Comparison of ENCODE assay signal across 9 cellular contexts in the genomic region with DNA sequence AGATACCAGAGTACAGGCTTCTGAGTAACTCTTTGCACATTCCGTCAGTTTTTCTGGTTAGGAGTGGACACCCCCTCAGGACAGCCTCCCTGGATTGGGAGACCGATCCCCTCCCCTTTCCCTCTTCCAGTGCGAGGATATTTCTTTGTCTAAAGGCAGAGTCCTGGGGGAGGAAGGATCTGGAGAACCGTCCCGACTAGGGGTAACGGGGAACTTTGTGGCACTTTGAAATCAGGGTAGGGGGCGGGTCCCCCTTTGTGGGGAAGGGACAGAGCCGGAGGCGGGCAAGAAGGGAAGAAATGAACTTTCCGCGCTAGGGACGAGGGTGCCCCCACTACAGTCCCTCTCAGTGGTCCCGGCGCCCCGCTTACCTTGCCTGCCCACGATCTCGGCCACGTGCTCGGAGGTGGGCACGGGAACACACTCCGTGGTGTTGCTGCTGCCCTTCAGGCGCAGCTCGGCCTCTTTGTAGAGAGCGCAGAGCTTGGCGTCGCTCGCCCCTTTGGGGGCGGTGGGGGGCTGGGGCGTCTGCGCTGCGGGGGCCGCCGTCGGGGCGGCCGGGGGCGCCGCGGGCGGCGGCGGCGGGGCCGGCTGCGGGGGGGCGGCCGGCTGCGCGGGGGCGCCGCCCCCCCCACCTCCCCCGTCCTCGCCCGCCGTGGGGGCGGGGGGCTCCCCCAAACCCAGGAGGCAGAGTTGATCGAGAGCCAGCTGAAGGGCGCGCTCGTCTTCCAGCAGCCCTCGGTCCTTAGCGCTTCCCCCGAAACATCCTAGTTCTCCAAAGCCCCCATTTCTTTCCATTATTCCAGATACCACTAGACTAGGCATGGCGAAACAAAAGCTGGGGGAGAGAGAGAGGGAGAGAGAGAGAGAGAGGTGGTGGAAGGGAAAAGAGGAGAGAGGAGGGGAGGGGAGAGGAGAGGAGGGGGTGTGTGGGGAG. TPM values are rescaled to one million over a fixed set of nuclear protein-coding genes. Genes with fewer than 3 reads are reported as not detected.
DNase-seq lines count a peak whose midpoint lies in the region; ATAC-seq, FAIRE-seq and TF ChIP-seq lines count a peak whose summit lies in the region.
"Had no signal": no experiment of that assay in that cellular context is flagged by ENCODE, and none has a peak within 500 bp of the region (broad histone marks: within the 10 kb centered on the region; RNA-seq: fewer than 3 reads in every experiment).

No MANE protein-coding gene starts in this region.

- no peak for TF ChIP-seq RAD21 in A549 (conservative IDR thresholded peaks at IDR 0.05 in 1 of 2, IDR thresholded peaks at IDR 0.05 in 1 of 2)

- no peak overlapping the region for H3K9ac ChIP-seq in adipocyte (ENCODE audit: low read length)

- FAIRE-seq in A549 (lab: Jason Lieb, UNC): no peak
- FAIRE-seq: endometrium had no signal

- POLR2A ChIA-PET in A549 (lab: Yijun Ruan, JAX): interaction anchor here (1.1 kb wide), 1 partner anchor 45 kb away, joined by 3 read pairs; no protein-coding TSS in a partner anchor

- DNase-seq in A549 (ENCODE audit: low read depth in 1 of 2, low spot score in 1 of 2) (no peak), HFF-Myc (ENCODE audit: extremely low read depth, low read depth) (no peak), adipocyte (ENCODE audit: low read depth) (peak; percentile 52), mucosa of descending colon (no peak), occipital lobe (lab: John Stamatoyannopoulos, UW) (no peak), NCI-H2107 treated with DMSO at 0.1 percent for 48 hours (lab: John Stamatoyannopoulos, UW; ENCODE audit: unreplicated experiment) (no peak)

- H3K4me1 ChIP-seq in A549: peaks cover 20% of the 10 kb centered on the region
- peaks cover 9% of the 10 kb centered on the region for H3K4me1 ChIP-seq in adipocyte (ENCODE audit: control insufficient read depth, insufficient read depth, low read length)
- H3K4me1 ChIP-seq in mesodermal cell (ENCODE audit: control insufficient read depth, insufficient read depth, low read length, poor library complexity, severe bottlenecking): peaks cover 26% of the 10 kb centered on the region
- peaks cover 2% of the 10 kb centered on the region for H3K4me1 ChIP-seq in mucosa of descending colon (ENCODE audit: low read depth)

- CTCF ChIA-PET in A549 (lab: Yijun Ruan, JAX): interaction anchor here (0.6 to 29.4 kb wide), 6 partner anchors 21 to 620 kb away, joined by 3 to 2239 read pairs (median 4); partner anchors contain the start of genes LMNA and SEMA4A

- H3K9me3 ChIP-seq in A549 (no peaks in the 10 kb centered on the region), adipocyte (ENCODE audit: control insufficient read depth, low read length) (no peaks in the 10 kb centered on the region), mesodermal cell (ENCODE audit: control insufficient read depth, low read length) (no peaks in the 10 kb centered on the region), mucosa of descending colon (no peaks in the 10 kb centered on the region)

- WGBS in A549 (ENCODE audit: missing lambda C conversion rate): 51% methylated on average over 16 of the region's 64 CpGs
- 0% methylated on average over 13 to 28 of the region's 64 CpGs for WGBS in mesodermal cell (ENCODE audit: insufficient coverage in 2 of 2), 2 experiments

- H3K4me3 ChIP-seq in A549: peak overlapping the region; percentile 83
- peak overlapping the region; percentile 97 for H3K4me3 ChIP-seq in HFF-Myc (replicated peaks; ENCODE audit: low read depth, low read length)
- peak overlapping the region; percentile 85 for H3K4me3 ChIP-seq in adipocyte (ENCODE audit: low read length)
- peak overlapping the region; percentile 83 for H3K4me3 ChIP-seq in mesodermal cell (ENCODE audit: extremely low read depth, insufficient read depth, low read length, poor library complexity, severe bottlenecking)
- H3K4me3 ChIP-seq in mucosa of descending colon: no peak overlapping the region

- H3K27me3 ChIP-seq in adipocyte (replicated peaks; ENCODE audit: control insufficient read depth, insufficient read depth, low read length): no peaks in the 10 kb centered on the region

- TF ChIP-seq POLR2A in A549 (IDR thresholded peaks at IDR 0.05; ENCODE audit: low read length): no peak

- H3K4me2 ChIP-seq in A549: peak overlapping the region; percentile 100

- H3K36me3 ChIP-seq in adipocyte (ENCODE audit: control insufficient read depth, insufficient read depth, low read length, severe bottlenecking): no peaks in the 10 kb centered on the region
- peaks cover 47% of the 10 kb centered on the region for H3K36me3 ChIP-seq in mesodermal cell (ENCODE audit: control insufficient read depth, insufficient read depth, low read length)
- no peaks in the 10 kb centered on the region for H3K36me3 ChIP-seq in mucosa of descending colon (ENCODE audit: low read depth)

- intact Hi-C loops in mucosa of descending colon (cut with DNase I, micrococcal nuclease): no loop called here

- H3K27ac ChIP-seq in A549: peak overlapping the region; percentile 88 to 93
- H3K27ac ChIP-seq in mesodermal cell (ENCODE audit: low read depth, low read length, severe bottlenecking): peak overlapping the region; percentile 94

- TF ChIP-seq CTCF in A549 (IDR thresholded peaks at IDR 0.05): no peak
- TF ChIP-seq CTCF in HFF-Myc (IDR thresholded peaks at IDR 0.05; ENCODE audit: low read depth, low read length, missing control alignments): no peak
- no peak for TF ChIP-seq CTCF in mucosa of descending colon (IDR thresholded peaks at IDR 0.05)

- TF ChIP-seq EP300 in A549 (IDR thresholded peaks at IDR 0.05): no peak

- ATAC-seq in A549 (0 out of 6 replicates have a peak, but pooled peaks of 1 of the 2 experiments have one; percentile 2), GM21381 (IDR thresholded peaks at IDR 0.05; ENCODE audit: unreplicated experiment) (no peak), mucosa of descending colon (no peak)

TF ChIP-seq in A549, 52 proteins besides CTCF, POLR2A, EP300 and RAD21:
- TF ChIP-seq, protein P1, sequence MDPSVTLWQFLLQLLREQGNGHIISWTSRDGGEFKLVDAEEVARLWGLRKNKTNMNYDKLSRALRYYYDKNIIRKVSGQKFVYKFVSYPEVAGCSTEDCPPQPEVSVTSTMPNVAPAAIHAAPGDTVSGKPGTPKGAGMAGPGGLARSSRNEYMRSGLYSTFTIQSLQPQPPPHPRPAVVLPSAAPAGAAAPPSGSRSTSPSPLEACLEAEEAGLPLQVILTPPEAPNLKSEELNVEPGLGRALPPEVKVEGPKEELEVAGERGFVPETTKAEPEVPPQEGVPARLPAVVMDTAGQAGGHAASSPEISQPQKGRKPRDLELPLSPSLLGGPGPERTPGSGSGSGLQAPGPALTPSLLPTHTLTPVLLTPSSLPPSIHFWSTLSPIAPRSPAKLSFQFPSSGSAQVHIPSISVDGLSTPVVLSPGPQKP (IDR thresholded peaks at IDR 0.05; ENCODE audit: low read depth, low read length): no peak
- TF ChIP-seq, protein P2, sequence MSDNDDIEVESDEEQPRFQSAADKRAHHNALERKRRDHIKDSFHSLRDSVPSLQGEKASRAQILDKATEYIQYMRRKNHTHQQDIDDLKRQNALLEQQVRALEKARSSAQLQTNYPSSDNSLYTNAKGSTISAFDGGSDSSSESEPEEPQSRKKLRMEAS (IDR thresholded peaks at IDR 0.05): peak; percentile 72

RNA-seq across cellular contexts. Expression of gene MEX3A, which starts 0.8 kb away (rescaled TPM):
- polyA plus RNA-seq in A549 (2011; rRNA removed): 1.8 and 2.4 TPM in 2 replicates
- polyA plus RNA-seq in A549 (2012; cell fraction: cytosol; rRNA removed): 3.2 and 3.9 TPM in 2 replicates
- polyA plus RNA-seq in A549 (2012; cell fraction: nucleus; rRNA removed): 2.2 and 3.9 TPM in 2 replicates
- 3.3 to 4.9 TPM (median 4.4 TPM) in 3 replicates for polyA plus RNA-seq in A549 (2017; fragmentation: RNase III; extraction: RNeasy Plus Mini Kit Qiagen cat#74134 plus additional on column Dnase treatment)
- polyA minus RNA-seq in A549 (2011; rRNA and poly(A)+ RNA removed): 2.4 and 2.8 TPM in 2 replicates
- 61.7 TPM for polyA plus RNA-seq in mesodermal cell (2013, experiment 1 of 2)
- polyA plus RNA-seq in mesodermal cell (2013, experiment 2 of 2): 47.5 TPM
- 1 to 10 TPM in 1 of 3 donors, under 1 TPM in 2; 0.32 to 2.5 (median 0.66) TPM for total RNA-seq in mucosa of descending colon
- 42.4 TPM for total RNA-seq in occipital lobe

RNA-seq across cellular contexts. Expression of gene RAB25, which starts 20.5 kb away (rescaled TPM):
- polyA plus RNA-seq in A549 (2011; rRNA removed) (0.11 TPM in 1 of 2 replicates, not detected in the other), A549 (2017; fragmentation: RNase III; extraction: RNeasy Plus Mini Kit Qiagen cat#74134 plus additional on column Dnase treatment) (not detected in 3 replicates)
- polyA plus RNA-seq in A549 (2012; cell fraction: cytosol; rRNA removed): 0.10 and 0.34 TPM in 2 replicates
- polyA plus RNA-seq in A549 (2012; cell fraction: nucleus; rRNA removed): 0.40 and 0.49 TPM in 2 replicates
- polyA minus RNA-seq in A549 (2011; rRNA and poly(A)+ RNA removed): not detected in 2 replicates
- polyA plus RNA-seq in mesodermal cell (2013, experiment 1 of 2): 0.74 TPM
- 0.91 TPM for polyA plus RNA-seq in mesodermal cell (2013, experiment 2 of 2)
- total RNA-seq in mucosa of descending colon (100 to 1,000 TPM in 2 of 3 donors, 10 to 100 TPM in 1; 85.1 to 242 (median 158) TPM), occipital lobe (not detected)

RNA-seq across cellular contexts. Expression of gene LAMTOR2, which starts 26.9 kb away (rescaled TPM):
- polyA plus RNA-seq in A549 (2011; rRNA removed) (63.0 and 71.4 TPM in 2 replicates), A549 (2017; fragmentation: RNase III; extraction: RNeasy Plus Mini Kit Qiagen cat#74134 plus additional on column Dnase treatment) (151 to 171 TPM (median 166 TPM) in 3 replicates)
- polyA plus RNA-seq in A549 (2012; cell fraction: cytosol; rRNA removed): 203 and 211 TPM in 2 replicates
- 78.2 and 83.5 TPM in 2 replicates for polyA plus RNA-seq in A549 (2012; cell fraction: nucleus; rRNA removed)
- 47.1 and 58.2 TPM in 2 replicates for polyA minus RNA-seq in A549 (2011; rRNA and poly(A)+ RNA removed)
- 87.0 TPM for polyA plus RNA-seq in mesodermal cell (2013, experiment 1 of 2)
- polyA plus RNA-seq in mesodermal cell (2013, experiment 2 of 2): 84.4 TPM
- total RNA-seq in mucosa of descending colon (10 to 100 TPM; 49.8 to 73.4 (median 60.7) TPM), occipital lobe (30.7 TPM)

RNA-seq across cellular contexts. Expression of gene UBQLN4, which starts 27.8 kb away (rescaled TPM):
- polyA plus RNA-seq in A549 (2011; rRNA removed) (42.0 and 47.6 TPM in 2 replicates), A549 (2017; fragmentation: RNase III; extraction: RNeasy Plus Mini Kit Qiagen cat#74134 plus additional on column Dnase treatment) (36.5 to 39.1 TPM (median 38.2 TPM) in 3 replicates)
- 35.5 and 45.0 TPM in 2 replicates for polyA plus RNA-seq in A549 (2012; cell fraction: cytosol; rRNA removed)
- 58.9 and 60.0 TPM in 2 replicates for polyA plus RNA-seq in A549 (2012; cell fraction: nucleus; rRNA removed)
- 57.8 TPM in 2 replicates for polyA minus RNA-seq in A549 (2011; rRNA and poly(A)+ RNA removed)
- 49.2 TPM for polyA plus RNA-seq in mesodermal cell (2013, experiment 1 of 2)
- 41.5 TPM for polyA plus RNA-seq in mesodermal cell (2013, experiment 2 of 2)
- total RNA-seq in mucosa of descending colon (10 to 100 TPM; 23.7 to 36.9 (median 23.9) TPM), occipital lobe (25.9 TPM)

RNA-seq across cellular contexts. Expression of gene LMNA, which starts 33.1 kb away (rescaled TPM):
- polyA plus RNA-seq in A549 (2011; rRNA removed) (155 and 214 TPM in 2 replicates), A549 (2017; fragmentation: RNase III; extraction: RNeasy Plus Mini Kit Qiagen cat#74134 plus additional on column Dnase treatment) (286 to 310 TPM (median 288 TPM) in 3 replicates)
- polyA plus RNA-seq in A549 (2012; cell fraction: cytosol; rRNA removed): 353 and 498 TPM in 2 replicates
- 1,197 and 1,289 TPM in 2 replicates for polyA plus RNA-seq in A549 (2012; cell fraction: nucleus; rRNA removed)
- polyA minus RNA-seq in A549 (2011; rRNA and poly(A)+ RNA removed): 151 and 242 TPM in 2 replicates
- 193 TPM for polyA plus RNA-seq in mesodermal cell (2013, experiment 1 of 2)
- polyA plus RNA-seq in mesodermal cell (2013, experiment 2 of 2): 171 TPM
- total RNA-seq in mucosa of descending colon (100 to 1,000 TPM; 263 to 334 (median 308) TPM), occipital lobe (18.1 TPM)

Comparison
In these comparisons a context has a peak if more than half of its experiments do, and no peak if none do; other contexts are left out.
1. RNA of gene MEX3A, which starts 0.8 kb away (total RNA-seq): 42.4 TPM in occipital lobe (single experiment); 0.32 to 2.5 TPM in mucosa of descending colon; every median in the first group is over 10 times any median in the second.
2. RNA of gene RAB25, which starts 20.5 kb away (total RNA-seq): 85.1 to 242 TPM in mucosa of descending colon; not detected in occipital lobe (single experiment); every median in the first group is over 10 times any median in the second.